Comparison of ENCODE assay signal across 19 cellular contexts in the genomic region with DNA sequence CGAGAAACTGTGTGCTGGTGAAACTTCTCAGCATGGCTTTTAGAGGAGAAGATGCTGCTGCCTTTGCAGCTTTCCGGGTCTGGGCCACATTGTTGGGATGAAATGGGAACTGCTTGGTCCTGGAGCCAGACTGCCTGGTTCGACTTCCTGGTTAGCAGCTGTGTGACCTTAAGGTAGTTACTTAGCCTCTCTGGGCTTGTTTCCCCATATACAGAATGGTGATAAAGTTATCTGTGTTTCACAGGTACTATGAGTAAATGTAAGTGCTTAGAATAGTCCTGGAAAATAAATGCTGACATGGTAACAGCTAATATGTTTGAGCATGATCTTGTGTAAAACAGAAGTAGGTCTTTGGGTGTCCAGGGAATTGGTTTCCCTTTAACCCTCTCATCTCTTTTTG. TPM values are rescaled to one million over a fixed set of nuclear protein-coding genes. Genes with fewer than 3 reads are reported as not detected.
DNase-seq lines count a peak whose midpoint lies in the region; ATAC-seq and TF ChIP-seq lines count a peak whose summit lies in the region.
"Had no signal": no experiment of that assay in that cellular context is flagged by ENCODE, and none has a peak within 500 bp of the region (broad histone marks: within the 10 kb centered on the region; RNA-seq: fewer than 3 reads in every experiment).

No MANE protein-coding gene starts in this region.

- no peak overlapping the region for H4K8ac ChIP-seq in H9 (replicated peaks; ENCODE audit: insufficient read length, low read depth, low read length)

- no peak overlapping the region for H2BK5ac ChIP-seq in H9 (ENCODE audit: insufficient read length, low read length)

- H3K4me1 ChIP-seq in breast epithelium: peaks cover 0 to 30% of the 10 kb centered on the region in 2 donors
- peaks cover 43% of the 10 kb centered on the region for H3K4me1 ChIP-seq in mammary epithelial cell (ENCODE audit: insufficient read depth, low read length)
- H3K4me1 ChIP-seq in gastroesophageal sphincter: peaks cover 12 to 82% (median 31%) of the 10 kb centered on the region in 3 donors
- peaks cover 52% of the 10 kb centered on the region for H3K4me1 ChIP-seq in stomach smooth muscle (ENCODE audit: control insufficient read depth, insufficient read depth, low read length)
- peaks cover 2% of the 10 kb centered on the region; the same call in 1 of the 2 replicates for H3K4me1 ChIP-seq in H9 (ENCODE audit: insufficient read depth, low read length)

- no peaks in the 10 kb centered on the region for H3K27me3 ChIP-seq in breast epithelium
- H3K27me3 ChIP-seq in mammary epithelial cell (ENCODE audit: insufficient read depth, low read length): no peaks in the 10 kb centered on the region
- no peaks in the 10 kb centered on the region for H3K27me3 ChIP-seq in HL-60 (ENCODE audit: insufficient read depth, poor library complexity, severe bottlenecking)
- no peaks in the 10 kb centered on the region for H3K27me3 ChIP-seq in gastroesophageal sphincter
- H3K27me3 ChIP-seq in stomach smooth muscle (ENCODE audit: control insufficient read depth in 1 of 2, insufficient read depth in 2 of 2, low read length in 2 of 2): no peaks in the 10 kb centered on the region
- no peaks in the 10 kb centered on the region for H3K27me3 ChIP-seq in H9 (ENCODE audit: insufficient read depth, low read length)

- peaks cover 6% of the 10 kb centered on the region for H3K79me1 ChIP-seq in H9 (ENCODE audit: insufficient read depth, low read depth, low read length, poor library complexity, severe bottlenecking)

- no peak overlapping the region; the same call in 1 of the 2 replicates for H3K14ac ChIP-seq in H9 (ENCODE audit: insufficient read depth, low read length)

- no peaks in the 10 kb centered on the region for H3K23me2 ChIP-seq in H9 (ENCODE audit: insufficient read length, low read depth, low read length, poor library complexity, severe bottlenecking)

- H4K20me1 ChIP-seq in mammary epithelial cell (ENCODE audit: insufficient read depth, low read length): no peaks in the 10 kb centered on the region
- peaks cover 2% of the 10 kb centered on the region for H4K20me1 ChIP-seq in H9 (ENCODE audit: control insufficient read depth, insufficient read depth, insufficient read length)

- no TSS peak for BruUV-seq in mammary epithelial cell (replicated peaks; lab: Mats Ljungman, UMichigan)

- no peak overlapping the region for H3K18ac ChIP-seq in H9 (ENCODE audit: insufficient read length, low read depth, low read length)

- H3K9ac ChIP-seq in mammary epithelial cell (ENCODE audit: insufficient read depth, low read length) (no peak overlapping the region), stomach smooth muscle (ENCODE audit: low read length in 2 of 2) (peak overlapping the region in 1 of 2 donors; percentile 13), H9 (ENCODE audit: extremely low read depth, insufficient read length, low read length) (no peak overlapping the region)

- no peak overlapping the region for H3K27ac Mint-ChIP-seq in H9
- H3K27ac Mint-ChIP-seq: CD4-positive, alpha-beta T cell had no signal

- WGBS in mammary epithelial cell (ENCODE audit: low coverage, missing lambda C conversion rate): 12% methylated on average over 2 of the region's 3 CpGs
- WGBS in gastroesophageal sphincter (ENCODE audit: low coverage in 1 of 2), 2 donors: no CpG with 5 or more reads among the region's 3 CpGs
- no CpG with 5 or more reads among the region's 3 CpGs for WGBS in H9 (ENCODE audit: extremely low coverage, insufficient read length, low lambda C conversion rate)

- TF ChIP-seq CTCF in breast epithelium (IDR thresholded peaks at IDR 0.05): no peak
- no peak for TF ChIP-seq CTCF in mammary epithelial cell (conservative IDR thresholded peaks at IDR 0.05 in 1 of 2, IDR thresholded peaks at IDR 0.05 in 1 of 2; ENCODE audit: extremely low read depth in 1 of 2, insufficient read depth in 1 of 2, low read depth in 1 of 2, low read length in 2 of 2)
- no peak for TF ChIP-seq CTCF in HL-60 (IDR thresholded peaks at IDR 0.05; ENCODE audit: insufficient read depth, low read length)
- TF ChIP-seq CTCF in gastroesophageal sphincter (IDR thresholded peaks at IDR 0.05): no peak
- no peak for TF ChIP-seq CTCF in H9 (conservative IDR thresholded peaks at IDR 0.05)

- H3K27me3 Mint-ChIP-seq in H9 (ENCODE audit: low read depth): no peaks in the 10 kb centered on the region
- H3K27me3 Mint-ChIP-seq: CD4-positive, alpha-beta T cell had no signal

- peak overlapping the region; percentile 78 to 87 for H3K27ac ChIP-seq in breast epithelium
- no peak overlapping the region for H3K27ac ChIP-seq in mammary epithelial cell (ENCODE audit: insufficient read depth, low read depth, low read length)
- peak overlapping the region; percentile 26; the same call in 1 of the 2 replicates for H3K27ac ChIP-seq in HL-60 (replicated peaks)
- peak overlapping the region; percentile 8 to 82 (median 78) for H3K27ac ChIP-seq in gastroesophageal sphincter
- peak overlapping the region; percentile 64 for H3K27ac ChIP-seq in stomach smooth muscle (ENCODE audit: low read length)
- no peak overlapping the region for H3K27ac ChIP-seq in H9 (ENCODE audit: insufficient read length, low read depth, low read length)

- H3T11ph ChIP-seq in H9 (ENCODE audit: low read length): no peak overlapping the region

- H3K23ac ChIP-seq in H9 (ENCODE audit: insufficient read length, low read depth, low read length): no peak overlapping the region

- H2BK120ac ChIP-seq in H9 (ENCODE audit: low read depth, low read length, poor library complexity, severe bottlenecking): no peak overlapping the region

- peaks cover 39 to 63% (median 55%) of the 10 kb centered on the region in 3 experiments for H3K36me3 Mint-ChIP-seq in H9 (ENCODE audit: insufficient read depth in 1 of 3, low read depth in 3 of 3)

- CTCF ChIA-PET in mammary epithelial cell (lab: Charles Lee; ENCODE audit: low non-redundant PET): no interaction called here

- no peak overlapping the region for H2BK12ac ChIP-seq in H9 (ENCODE audit: insufficient read length, low read depth, low read length)

- H2BK15ac ChIP-seq in H9 (ENCODE audit: low read depth, low read length): no peak overlapping the region

- intact Hi-C loops in breast epithelium (cut with DNase I; ENCODE audit: low total_unique reads) (no loop called here), mammary epithelial cell (cut with micrococcal nuclease) (no loop called here)

- H4K5ac ChIP-seq in H9 (ENCODE audit: insufficient read length, low read depth, low read length): no peak overlapping the region

- no peak overlapping the region for H3K56ac ChIP-seq in H9 (ENCODE audit: insufficient read length, low read depth, low read length)

- H3K4me3 ChIP-seq in breast epithelium: no peak overlapping the region
- no peak overlapping the region for H3K4me3 ChIP-seq in mammary epithelial cell (replicated peaks in 1 of 3; ENCODE audit: insufficient read depth in 1 of 3, low read depth in 2 of 3, low read length in 3 of 3)
- no peak overlapping the region for H3K4me3 ChIP-seq in HL-60 (replicated peaks; ENCODE audit: insufficient read depth, low read length)
- no peak overlapping the region for H3K4me3 ChIP-seq in gastroesophageal sphincter
- H3K4me3 ChIP-seq in stomach smooth muscle (ENCODE audit: low read length in 2 of 2): no peak overlapping the region

- in situ Hi-C loops in mammary epithelial cell (cut with MboI; ENCODE audit: low sequenced_read_pairs in 2 of 2): loop anchor here in 1 of 2 donors (25.0 kb wide), 1 partner anchor 876 kb away; a partner anchor contains a TSS

- no peak overlapping the region for H3K4me3 Mint-ChIP-seq in H9
- H3K4me3 Mint-ChIP-seq: CD4-positive, alpha-beta T cell had no signal

- no peaks in the 10 kb centered on the region for H3K9me3 Mint-ChIP-seq in H9
- H3K9me3 Mint-ChIP-seq: CD4-positive, alpha-beta T cell had no signal

- no peak for TF ChIP-seq EP300 in gastroesophageal sphincter (IDR thresholded peaks at IDR 0.05)

- H2BK20ac ChIP-seq in H9 (ENCODE audit: low read depth, low read length, poor library complexity, severe bottlenecking): no peak overlapping the region

- H3K36me3 ChIP-seq in breast epithelium (peaks cover 4% of the 10 kb centered on the region), mammary epithelial cell (ENCODE audit: insufficient read depth, low read length) (peaks cover 17% of the 10 kb centered on the region), gastroesophageal sphincter (peaks cover 0 to 54% of the 10 kb centered on the region in 2 donors), stomach smooth muscle (ENCODE audit: control insufficient read depth in 2 of 2, insufficient read depth in 2 of 2, low read length in 2 of 2) (peaks cover 40 to 54% of the 10 kb centered on the region in 2 donors)

- no peak overlapping the region for H3K4me2 ChIP-seq in mammary epithelial cell (ENCODE audit: insufficient read depth, low read depth, low read length)
- no peak overlapping the region for H3K4me2 ChIP-seq in H9 (ENCODE audit: insufficient read depth, insufficient read length, low read length)

- no peak for ATAC-seq in gastroesophageal sphincter
- ATAC-seq: HCT116, Panc1 had no signal

- TF ChIP-seq POLR2A in breast epithelium (IDR thresholded peaks at IDR 0.05) (no peak), gastroesophageal sphincter (IDR thresholded peaks at IDR 0.05) (no peak)

- dilution Hi-C loops in mammary epithelial cell (cut with HindIII; ENCODE audit: low sequenced_read_pairs): loop anchor here (25.0 kb wide), 1 partner anchor 651 kb away; no protein-coding TSS in a partner anchor

- no peak overlapping the region for H4K91ac ChIP-seq in H9 (ENCODE audit: insufficient read length, low read depth, low read length)

- no peaks in the 10 kb centered on the region for H3K9me3 ChIP-seq in breast epithelium
- H3K9me3 ChIP-seq in mammary epithelial cell (replicated peaks; ENCODE audit: insufficient read depth, low read length): no peaks in the 10 kb centered on the region
- H3K9me3 ChIP-seq in gastroesophageal sphincter: no peaks in the 10 kb centered on the region
- H3K9me3 ChIP-seq in stomach smooth muscle (ENCODE audit: control insufficient read depth in 2 of 2, low read length in 2 of 2): no peaks in the 10 kb centered on the region
- H3K9me3 ChIP-seq in H9 (ENCODE audit: control insufficient read depth, low read depth, low read length): no peaks in the 10 kb centered on the region

- H2AFZ ChIP-seq in mammary epithelial cell (ENCODE audit: low read depth, low read length): no peak overlapping the region
- no peak overlapping the region for H2AFZ ChIP-seq in H9 (ENCODE audit: low read length)

- no peak overlapping the region for H2AK5ac ChIP-seq in H9 (ENCODE audit: insufficient read length, low read length)

- H3K4me1 Mint-ChIP-seq in H9: peaks cover 44 to 55% of the 10 kb centered on the region in 2 experiments

- no peak overlapping the region for H3K4ac ChIP-seq in H9 (ENCODE audit: low read depth, low read length)

- peaks cover 34% of the 10 kb centered on the region for H3K79me2 ChIP-seq in mammary epithelial cell (ENCODE audit: insufficient read depth, low read length)
- H3K79me2 ChIP-seq in H9 (ENCODE audit: insufficient read depth, low read length): no peaks in the 10 kb centered on the region; the same call in 1 of the 2 replicates

- DNase-seq in breast epithelium (ENCODE audit: low spot score in 2 of 2) (no peak), mammary epithelial cell (no peak), HL-60 (ENCODE audit: low read depth in 1 of 2, low spot score in 1 of 2) (no peak), AG20443 (ENCODE audit: low spot score) (no peak), H9 (no peak)
- DNase-seq in activated naive CD4-positive, alpha-beta T cell treated with anti-CD3 and anti-CD28 coated beads, Interleukin-2, amount 50 U/mL, for 16 hours: no peak
- DNase-seq: Calu3; CD4-positive, alpha-beta T cell; DMS79 treated with DMSO at 0.1 percent for 48 hours; KBM-7; NCI-H1048; NCI-H1694; NCI-H446 treated with DMSO at 0.1 percent for 48 hours; NCI-H82; SHP77 treated with DMSO at 0.1 percent for 48 hours had no signal

RNA-seq across cellular contexts. Expression of a gene that starts 26.3 kb away (rescaled TPM):
- total RNA-seq in breast epithelium (10 to 100 TPM; 38.1 to 87.7 (median 63.9) TPM), mammary epithelial cell (10 to 100 TPM; 31.3 to 33.7 TPM), gastroesophageal sphincter (100 to 1,000 TPM in 1 of 4 donors, 10 to 100 TPM in 3; 78.6 to 154 (median 95.4) TPM), H9 (2021) (61.2 and 65.4 TPM in 2 replicates)
- polyA plus RNA-seq in mammary epithelial cell: 43.5 TPM
- polyA minus RNA-seq in mammary epithelial cell: 157 TPM

Comparison
In these comparisons a context has a peak if more than half of its experiments do, and no peak if none do; other contexts are left out.
1. H3K27ac ChIP-seq: peak in breast epithelium (2 of 2), HL-60 (single experiment), gastroesophageal sphincter (4 of 4) and stomach smooth muscle (single experiment); none in mammary epithelial cell (single experiment) and H9 (single experiment).